ENCODE assay signal across 27 cellular contexts in the genomic region with DNA sequence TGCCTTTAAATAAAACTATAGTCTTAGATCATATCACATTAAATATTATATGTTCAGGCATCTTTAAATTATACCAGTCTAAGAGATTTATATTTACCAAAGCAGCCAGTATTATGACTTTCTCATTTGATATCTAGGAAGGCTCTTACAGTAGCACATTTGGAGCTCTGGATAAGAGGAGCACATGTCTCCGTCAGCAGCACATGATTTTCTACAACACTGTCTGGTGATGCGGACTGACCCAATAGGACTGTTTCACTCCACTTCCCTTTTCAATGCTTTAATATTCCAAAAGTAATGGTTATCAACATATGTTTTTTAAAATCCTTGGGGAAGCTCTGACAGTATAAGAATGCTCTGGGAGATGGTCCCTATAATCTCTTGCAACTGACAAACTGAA.
"Had no signal": no experiment of that assay in that cellular context is flagged by ENCODE, and none has a peak within 500 bp of the region (broad histone marks: within the 10 kb centered on the region; RNA-seq: fewer than 3 reads in every experiment).

No MANE protein-coding gene starts in this region.

- H3K9me3 ChIP-seq: body of pancreas, breast epithelium had no signal

- H3K27ac ChIP-seq: body of pancreas, brain microvascular endothelial cell, breast epithelium had no signal

- H3K4me3 ChIP-seq: body of pancreas, breast epithelium had no signal

- H3K4me1 ChIP-seq: body of pancreas, breast epithelium had no signal

- DNase-seq: activated B cell treated with CpG ODN at 0.5 μM for 24 hours; activated CD4-positive, alpha-beta memory T cell treated with anti-CD3 and anti-CD28 coated beads for 36 hours; activated CD4-positive, alpha-beta T cell treated with anti-CD3 and anti-CD28 coated beads for 4 hours; activated CD4-positive, alpha-beta T cell treated with anti-CD3 and anti-CD28 coated beads, Interleukin-2, amount 10 ng/mL, durations not matched to agents 24 days and 14 days; activated CD4-positive, alpha-beta T cell treated with anti-CD3 and anti-CD28 coated beads, Interleukin-2, amount 50 U/mL, for 1 hour; activated CD4-positive, alpha-beta T cell treated with anti-CD3 and anti-CD28 coated beads, Interleukin-2, amount 50 U/mL, for 4 hours; activated CD4-positive, CD25-positive, alpha-beta regulatory T cell treated with anti-CD3 and anti-CD28 coated beads, Interleukin-2, amount 50 U/mL, for 72 hours; activated CD8-positive, alpha-beta memory T cell treated with anti-CD3 and anti-CD28 coated beads, Interleukin-2, amount 10 ng/mL, durations not matched to agents 7 days and 5 days; activated CD8-positive, alpha-beta memory T cell treated with anti-CD3 and anti-CD28 coated beads, Interleukin-2, amount 50 U/mL, for 48 hours; activated CD8-positive, alpha-beta T cell treated with anti-CD3 and anti-CD28 coated beads for 36 hours; activated effector memory CD4-positive, alpha-beta T cell treated with Interleukin-2 at 50 U/mL for 16 hours; activated gamma-delta T cell; activated naive CD4-positive, alpha-beta T cell treated with anti-CD3 and anti-CD28 coated beads, Interleukin-2, amount 10 ng/mL, durations not matched to agents 7 days and 5 days; activated naive CD4-positive, alpha-beta T cell treated with Interleukin-2 at 50 U/mL for 16 hours; activated naive CD8-positive, alpha-beta T cell treated with anti-CD3 and anti-CD28 coated beads, Interleukin-2, amount 10 ng/mL, durations not matched to agents 7 days and 5 days; activated naive CD8-positive, alpha-beta T cell treated with anti-CD3 and anti-CD28 coated beads, Interleukin-2, amount 50 U/mL, for 24 hours; activated T-cell treated with anti-CD3 and anti-CD28 coated beads, Interleukin-2, amount 50 U/mL, for 24 hours; activated T-cell treated with anti-CD3 and anti-CD28 coated beads, Interleukin-2, amount 50 U/mL, for 48 hours; amygdala; anterior cingulate cortex; body of pancreas; brain microvascular endothelial cell; central memory CD4-positive, alpha-beta T cell; T-helper 1 cell; T-helper 2 cell; T-helper 9 cell had no signal

- H3K36me3 ChIP-seq: brain microvascular endothelial cell, breast epithelium had no signal

- H3K27me3 ChIP-seq: body of pancreas, brain microvascular endothelial cell, breast epithelium had no signal
